Comparison of ENCODE assay signal across 8 cellular contexts in genomic region chr3:186783070-186783730, GRCh38. TPM values are rescaled to one million over a fixed set of nuclear protein-coding genes. Genes with fewer than 3 reads are reported as not detected.
DNase-seq lines count a peak whose midpoint lies in the region; ATAC-seq and TF ChIP-seq lines count a peak whose summit lies in the region.

EIF4A2 (plus strand) TSS chr3:186783577; CDS start chr3:186783611, 34 bp downstream.

- DNase-seq in AG08396 (ENCODE audit: low spot score) (peak; percentile 94), NCI-H446 treated with DMSO at 0.1 percent for 48 hours (lab: John Stamatoyannopoulos, UW) (peak; percentile 79), iris pigment epithelial cell (ENCODE audit: low read depth) (peak; percentile 89), spleen (peak; percentile 97)
- DNase-seq in central memory CD4-positive, alpha-beta T cell, result peak; percentile 93

- H3K27ac ChIP-seq in spleen, result peak within 1 kb of the TSS; percentile 95 to 99 (median 98)

- TF ChIP-seq CTCF in spleen (IDR thresholded peaks at IDR 0.05 in 8 of 11, conservative IDR thresholded peaks at IDR 0.05 in 3 of 11), result peak in 1 of 11 experiments; percentile 5

- intact Hi-C loops in spleen (cut with DNase I; ENCODE audit: low total_unique reads), result loop anchor here (10.0 kb wide), 2 partner anchors 208 to 848 kb away; partner anchors contain the start of genes DNAJB11 and TRA2B

- ATAC-seq in GM19035 (IDR thresholded peaks at IDR 0.05; ENCODE audit: unreplicated experiment), result peak; percentile 61
- peak; percentile 56 for ATAC-seq in HG03342 (IDR thresholded peaks at IDR 0.05; ENCODE audit: unreplicated experiment)
- ATAC-seq in activated CD4-positive, CD25-positive, alpha-beta regulatory T cell treated with anti-CD3 and anti-CD28 coated beads, Interleukin-2, amount 50 U/mL, for 24 hours, result peak; percentile 69 to 73

- peak within 1 kb of the TSS; percentile 66 to 94 (median 88) for H3K4me3 ChIP-seq in spleen

- no peaks in the 10 kb centered on the region for H3K9me3 ChIP-seq in spleen

- WGBS in spleen, 5 donors, result 0 to 1% (median 0%) methylated on average over 44 to 59 of the region's 59 CpGs

- no peaks in the 10 kb centered on the region for H3K27me3 ChIP-seq in spleen (replicated peaks in 1 of 7)

- TF ChIP-seq POLR2A in spleen (IDR thresholded peaks at IDR 0.05), result peak; percentile 87 to 89 (median 87)

- H3K36me3 ChIP-seq in spleen, result peaks cover 0 to 41% (median 40%) of the 10 kb centered on the region in 6 donors

- H3K4me1 ChIP-seq in spleen, result peaks cover 35 to 49% (median 40%) of the 10 kb centered on the region in 6 donors

RNA-seq across cellular contexts. Expression of gene EIF4A2, which starts in this region (rescaled TPM):
- total RNA-seq in spleen, result 100 to 1,000 TPM; 255 to 512 (median 355) TPM
- polyA plus RNA-seq in spleen, result 100 to 1,000 TPM; 354 to 397 (median 381) TPM

Comparison
In these comparisons a context has a peak if more than half of its experiments do, and no peak if none do; other contexts are left out.
1. Peak in every context shown above with its lines: DNase-seq, ATAC-seq, H3K4me3 ChIP-seq and H3K27ac ChIP-seq.